Comparison of ENCODE assay signal across 12 cellular contexts in genomic region chr4:54066088-54066415, GRCh38. TPM values are rescaled to one million over a fixed set of nuclear protein-coding genes. Genes with fewer than 3 reads are reported as not detected.
A peak's percentile ranks its signal among the peaks of the same experiment; 100 is the strongest.
DNase-seq lines count a peak whose midpoint lies in the region; ATAC-seq and TF ChIP-seq lines count a peak whose summit lies in the region.
"Had no signal": no experiment of that assay in that cellular context is flagged by ENCODE, and none has a peak within 500 bp of the region (broad histone marks: within the 10 kb centered on the region; RNA-seq: fewer than 3 reads in every experiment).

No MANE protein-coding gene starts in this region.

- H3K9ac ChIP-seq in KMS-11 = no peak overlapping the region

- H3K9me3 ChIP-seq in lung (ENCODE audit: control insufficient read depth in 2 of 2, insufficient read depth in 1 of 2, low read length in 1 of 2) = peaks cover 0 to 4% of the 10 kb centered on the region in 2 donors

- H3K36me3 ChIP-seq in KMS-11 (ENCODE audit: insufficient read depth) (no peaks in the 10 kb centered on the region), lung (ENCODE audit: control insufficient read depth in 2 of 2, insufficient read depth in 2 of 2, low read length in 2 of 2) (no peaks in the 10 kb centered on the region)

- no peaks in the 10 kb centered on the region for H3K9me3 Mint-ChIP-seq in activated CD8-positive, alpha-beta T cell treated with anti-CD3 and anti-CD28 coated beads, Interleukin-2, amount 10 ng/mL, durations not matched to agents 7 days and 5 days (ENCODE audit: insufficient read depth)
- H3K9me3 Mint-ChIP-seq in stimulated activated naive CD8-positive, alpha-beta T cell treated with anti-CD3 and anti-CD28 coated beads, Interleukin-15, Interleukin-2, amounts not matched to agents 100 ng/mL and 50 ng/mL, for 24 hours = no peaks in the 10 kb centered on the region

- no peak overlapping the region for H3K4me2 ChIP-seq in KMS-11

- in situ Hi-C loops in G401 (cut with HindIII; ENCODE audit: low sequenced_read_pairs) = no loop called here

- peaks cover 17% of the 10 kb centered on the region for H3K36me3 Mint-ChIP-seq in activated CD8-positive, alpha-beta T cell treated with anti-CD3 and anti-CD28 coated beads, Interleukin-2, amount 10 ng/mL, durations not matched to agents 7 days and 5 days (ENCODE audit: low read depth)
- peaks cover 5% of the 10 kb centered on the region for H3K36me3 Mint-ChIP-seq in stimulated activated naive CD8-positive, alpha-beta T cell treated with anti-CD3 and anti-CD28 coated beads, Interleukin-15, Interleukin-2, amounts not matched to agents 100 ng/mL and 50 ng/mL, for 24 hours (ENCODE audit: low read depth)

- no peak overlapping the region for H3K27ac Mint-ChIP-seq in activated CD8-positive, alpha-beta T cell treated with anti-CD3 and anti-CD28 coated beads, Interleukin-2, amount 10 ng/mL, durations not matched to agents 7 days and 5 days
- peak overlapping the region; percentile 77 for H3K27ac Mint-ChIP-seq in stimulated activated naive CD8-positive, alpha-beta T cell treated with anti-CD3 and anti-CD28 coated beads, Interleukin-15, Interleukin-2, amounts not matched to agents 100 ng/mL and 50 ng/mL, for 24 hours

- DNase-seq in activated CD8-positive, alpha-beta T cell treated with anti-CD3 and anti-CD28 coated beads, Interleukin-2, amount 10 ng/mL, durations not matched to agents 7 days and 5 days = no peak
- DNase-seq in lung (ENCODE audit: low spot score) = no peak
- no peak for DNase-seq in HCEC 1CT
- DNase-seq in NCI-H1105 treated with DMSO at 0.1 percent for 48 hours (lab: John Stamatoyannopoulos, UW) = no peak
- DNase-seq in G401 (ENCODE audit: low spot score) = no peak
- no peak for DNase-seq in stimulated activated naive CD4-positive, alpha-beta T cell treated with Interleukin-2 at 50 U/mL for 16 hours (lab: John Stamatoyannopoulos, UW)
- DNase-seq: activated CD8-positive, alpha-beta memory T cell treated with anti-CD3 and anti-CD28 coated beads, Interleukin-2, amount 10 ng/mL, durations not matched to agents 7 days and 5 days; NCI-H146; NK-92 treated with Interleukin-12 subunit alpha and Interleukin-12 subunit beta, amount 100 ng/mL, for 24 hours; T-helper 9 cell had no signal

- POLR2A ChIA-PET in activated CD8-positive, alpha-beta T cell treated with anti-CD3 and anti-CD28 coated beads, Interleukin-2, amount 10 ng/mL, durations not matched to agents 7 days and 5 days (lab: Charles Lee) = no interaction called here

- H3K27me3 ChIP-seq in KMS-11 (ENCODE audit: insufficient read depth, low read depth) (no peaks in the 10 kb centered on the region), lung (ENCODE audit: control insufficient read depth, insufficient read depth) (no peaks in the 10 kb centered on the region)

- no peak overlapping the region for H3K27ac ChIP-seq in KMS-11
- peak overlapping the region; percentile 65 to 71 for H3K27ac ChIP-seq in lung (ENCODE audit: low read depth in 1 of 2, low read length in 1 of 2)

- peak overlapping the region; percentile 74 for H3K4me3 Mint-ChIP-seq in activated CD8-positive, alpha-beta T cell treated with anti-CD3 and anti-CD28 coated beads, Interleukin-2, amount 10 ng/mL, durations not matched to agents 7 days and 5 days
- no peak overlapping the region for H3K4me3 Mint-ChIP-seq in stimulated activated naive CD8-positive, alpha-beta T cell treated with anti-CD3 and anti-CD28 coated beads, Interleukin-15, Interleukin-2, amounts not matched to agents 100 ng/mL and 50 ng/mL, for 24 hours

- CTCF ChIA-PET in activated CD8-positive, alpha-beta T cell treated with anti-CD3 and anti-CD28 coated beads, Interleukin-2, amount 10 ng/mL, durations not matched to agents 7 days and 5 days (lab: Charles Lee) = interaction anchor here (1.6 kb wide), 1 partner anchor 23 kb away, joined by 5 read pairs; no protein-coding TSS in a partner anchor

- no peak for TF ChIP-seq CTCF in KMS-11 (conservative IDR thresholded peaks at IDR 0.05; ENCODE audit: low read depth, low read length)
- no peak for TF ChIP-seq CTCF in lung (IDR thresholded peaks at IDR 0.05; ENCODE audit: control extremely low read depth, extremely low read depth)

- H3K27me3 Mint-ChIP-seq in activated CD8-positive, alpha-beta T cell treated with anti-CD3 and anti-CD28 coated beads, Interleukin-2, amount 10 ng/mL, durations not matched to agents 7 days and 5 days (ENCODE audit: low read depth) = peaks cover 9% of the 10 kb centered on the region
- H3K27me3 Mint-ChIP-seq in stimulated activated naive CD8-positive, alpha-beta T cell treated with anti-CD3 and anti-CD28 coated beads, Interleukin-15, Interleukin-2, amounts not matched to agents 100 ng/mL and 50 ng/mL, for 24 hours = peaks cover 3% of the 10 kb centered on the region

- H3K79me2 ChIP-seq in KMS-11 (ENCODE audit: insufficient read depth, low read depth) = peaks cover 31% of the 10 kb centered on the region

- no peak for ATAC-seq in activated CD8-positive, alpha-beta T cell treated with anti-CD3 and anti-CD28 coated beads, Interleukin-2, amount 10 ng/mL, durations not matched to agents 7 days and 5 days
- ATAC-seq in lung (ENCODE audit: insufficient read depth, low FRiP score) = no peak
- ATAC-seq: activated CD8-positive, alpha-beta memory T cell treated with anti-CD3 and anti-CD28 coated beads, Interleukin-2, amount 10 ng/mL, durations not matched to agents 7 days and 5 days had no signal

- H3K4me1 Mint-ChIP-seq in activated CD8-positive, alpha-beta T cell treated with anti-CD3 and anti-CD28 coated beads, Interleukin-2, amount 10 ng/mL, durations not matched to agents 7 days and 5 days (ENCODE audit: low read depth) = peaks cover 32% of the 10 kb centered on the region
- peaks cover 32% of the 10 kb centered on the region for H3K4me1 Mint-ChIP-seq in stimulated activated naive CD8-positive, alpha-beta T cell treated with anti-CD3 and anti-CD28 coated beads, Interleukin-15, Interleukin-2, amounts not matched to agents 100 ng/mL and 50 ng/mL, for 24 hours (ENCODE audit: low read depth)

- 0 out of 2 replicates have a peak, but pooled peaks cover 6% of the 10 kb centered on the region for H4K20me1 ChIP-seq in KMS-11 (ENCODE audit: insufficient read depth)

- H2AFZ ChIP-seq in KMS-11 (ENCODE audit: low read depth) = peak overlapping the region; percentile 90; the same call in 1 of the 2 replicates

- H3K4me1 ChIP-seq in KMS-11 (ENCODE audit: low read depth, poor library complexity, severe bottlenecking) = peaks cover 26% of the 10 kb centered on the region
- peaks cover 6 to 10% of the 10 kb centered on the region in 2 donors for H3K4me1 ChIP-seq in lung (ENCODE audit: control insufficient read depth in 2 of 2, insufficient read depth in 2 of 2, low read length in 2 of 2)

- H3K4me3 ChIP-seq in KMS-11 (IDR thresholded peaks at IDR 0.05; ENCODE audit: insufficient read depth, low read depth, low read length) (no peak overlapping the region), lung (no peak overlapping the region)

- WGBS in lung, 2 donors = 79 to 82% methylated on average over 2 of the region's 2 CpGs

RNA-seq across cellular contexts. Expression of gene CHIC2, which starts 1.6 kb away (rescaled TPM):
- 10 to 100 TPM; 14.6 to 17.1 TPM for total RNA-seq in activated CD8-positive, alpha-beta T cell treated with anti-CD3 and anti-CD28 coated beads, Interleukin-2, amount 10 ng/mL, durations not matched to agents 7 days and 5 days
- 10 to 100 TPM; 21.6 to 52.8 TPM for total RNA-seq in lung
- polyA plus RNA-seq in lung = 10 to 100 TPM; 12.6 to 39.5 TPM
- total RNA-seq in G401 (2014; rRNA removed; shearing (Covaris generic)) = 22.5 and 27.4 TPM in 2 replicates

RNA-seq across cellular contexts. Expression of gene GSX2, which starts 33.9 kb away (rescaled TPM):
- total RNA-seq in activated CD8-positive, alpha-beta T cell treated with anti-CD3 and anti-CD28 coated beads, Interleukin-2, amount 10 ng/mL, durations not matched to agents 7 days and 5 days = not detected
- not detected for total RNA-seq in lung
- polyA plus RNA-seq in lung = not detected
- total RNA-seq in G401 (2014; rRNA removed; shearing (Covaris generic)) = 6.8 and 12.8 TPM in 2 replicates
- total RNA-seq: activated CD8-positive, alpha-beta memory T cell treated with anti-CD3 and anti-CD28 coated beads, Interleukin-2, amount 10 ng/mL, durations not matched to agents 7 days and 5 days had no signal
